12 cellular contexts compared by ENCODE assay signal in the genomic region with DNA sequence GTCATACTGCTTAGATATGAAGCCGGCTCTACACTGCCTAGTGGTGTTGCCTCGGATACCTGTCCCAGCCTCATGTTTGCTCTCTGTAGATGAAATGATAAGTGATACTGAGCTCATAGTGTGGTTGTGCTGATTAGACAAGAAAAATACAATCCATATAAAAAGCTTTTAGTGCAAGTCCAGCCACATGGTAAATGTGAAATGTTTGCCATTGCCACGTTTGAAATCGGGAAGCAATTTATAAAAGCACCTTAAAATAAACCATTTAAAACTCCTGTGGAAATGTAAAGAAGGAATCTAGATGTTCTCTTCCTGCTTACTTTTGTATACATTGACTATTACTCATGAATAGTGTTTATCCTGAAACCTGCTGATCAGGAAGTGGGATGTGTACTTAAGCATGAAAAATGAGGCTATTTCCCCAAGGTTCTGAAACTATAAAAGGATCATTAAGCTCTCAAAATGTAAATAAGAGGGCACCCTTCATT. TPM values are rescaled to one million over a fixed set of nuclear protein-coding genes. Genes with fewer than 3 reads are reported as not detected.
DNase-seq lines count a peak whose midpoint lies in the region; ATAC-seq and TF ChIP-seq lines count a peak whose summit lies in the region.
"Had no signal": no experiment of that assay in that cellular context is flagged by ENCODE, and none has a peak within 500 bp of the region (broad histone marks: within the 10 kb centered on the region; RNA-seq: fewer than 3 reads in every experiment).

No MANE protein-coding gene starts in this region.

- ATAC-seq in RWPE2 (ENCODE audit: low read depth), result peak; percentile 84
- peak; percentile 22 for ATAC-seq in left lung
- ATAC-seq in HG02642 (IDR thresholded peaks at IDR 0.05; ENCODE audit: poor library complexity, unreplicated experiment), result no peak

- H3K36me3 ChIP-seq in RWPE2 (ENCODE audit: low read depth) (no peaks in the 10 kb centered on the region), left lung (no peaks in the 10 kb centered on the region)
- H3K36me3 ChIP-seq: thyroid gland had no signal

- H3K9me3 ChIP-seq in RWPE2 (ENCODE audit: severe bottlenecking), result peaks cover 2% of the 10 kb centered on the region
- H3K9me3 ChIP-seq in left lung, result no peaks in the 10 kb centered on the region
- H3K9me3 ChIP-seq: thyroid gland had no signal

- H3K4me1 Mint-ChIP-seq in activated naive CD4-positive, alpha-beta T cell treated with anti-CD3 and anti-CD28 coated beads for 36 hours (ENCODE audit: low read depth), result no peaks in the 10 kb centered on the region
- H3K4me1 Mint-ChIP-seq: activated naive CD4-positive, alpha-beta T cell treated with anti-CD3 and anti-CD28 coated beads, Interleukin-2, amount 50 U/mL, for 24 hours had no signal

- no peak overlapping the region for H3K27ac Mint-ChIP-seq in activated naive CD4-positive, alpha-beta T cell treated with anti-CD3 and anti-CD28 coated beads for 36 hours
- H3K27ac Mint-ChIP-seq: activated naive CD4-positive, alpha-beta T cell treated with anti-CD3 and anti-CD28 coated beads, Interleukin-2, amount 50 U/mL, for 24 hours had no signal

- H3K27me3 Mint-ChIP-seq in activated naive CD4-positive, alpha-beta T cell treated with anti-CD3 and anti-CD28 coated beads for 36 hours (ENCODE audit: low read depth), result no peaks in the 10 kb centered on the region

- H3K27ac ChIP-seq in RWPE2 (ENCODE audit: poor library complexity, severe bottlenecking), result peak overlapping the region; percentile 29
- H3K27ac ChIP-seq in left lung, result no peak overlapping the region
- H3K27ac ChIP-seq: thyroid gland had no signal

- H3K4me3 Mint-ChIP-seq in activated naive CD4-positive, alpha-beta T cell treated with anti-CD3 and anti-CD28 coated beads for 36 hours, result no peak overlapping the region
- H3K4me3 Mint-ChIP-seq: activated naive CD4-positive, alpha-beta T cell treated with anti-CD3 and anti-CD28 coated beads, Interleukin-2, amount 50 U/mL, for 24 hours had no signal

- intact Hi-C loops in left lung (cut with DNase I), result no loop called here
- intact Hi-C loops in activated naive CD4-positive, alpha-beta T cell treated with anti-CD3 and anti-CD28 coated beads for 36 hours (cut with micrococcal nuclease), result no loop called here

- no peaks in the 10 kb centered on the region for H3K27me3 ChIP-seq in RWPE2 (ENCODE audit: insufficient read depth, poor library complexity, severe bottlenecking)
- H3K27me3 ChIP-seq in left lung, result no peaks in the 10 kb centered on the region
- H3K27me3 ChIP-seq: thyroid gland had no signal

- H3K9me3 Mint-ChIP-seq in activated naive CD4-positive, alpha-beta T cell treated with anti-CD3 and anti-CD28 coated beads for 36 hours, result no peaks in the 10 kb centered on the region
- H3K9me3 Mint-ChIP-seq: activated naive CD4-positive, alpha-beta T cell treated with anti-CD3 and anti-CD28 coated beads, Interleukin-2, amount 50 U/mL, for 24 hours had no signal

- POLR2A ChIA-PET in HEK293T (lab: Yijun Ruan, JAX), result no interaction called here

- CTCF ChIA-PET in activated naive CD4-positive, alpha-beta T cell treated with anti-CD3 and anti-CD28 coated beads for 36 hours (lab: Charles Lee), result interaction anchor here (0.6 kb wide), 1 partner anchor 118 kb away, joined by 5 read pairs; no protein-coding TSS in a partner anchor
- CTCF ChIA-PET in HEK293T (lab: Yijun Ruan, JAX), result no interaction called here

- peaks cover 16% of the 10 kb centered on the region for H3K4me1 ChIP-seq in RWPE2 (ENCODE audit: insufficient read depth, poor library complexity, severe bottlenecking)
- H3K4me1 ChIP-seq in left lung, result no peaks in the 10 kb centered on the region
- H3K4me1 ChIP-seq: thyroid gland had no signal

- DNase-seq in DMS53 treated with DMSO at 0.1 percent for 48 hours (lab: John Stamatoyannopoulos, UW; ENCODE audit: unreplicated experiment), result peak; percentile 95
- peak; percentile 44 for DNase-seq in NCI-H1436 (lab: John Stamatoyannopoulos, UW)
- DNase-seq in RWPE2 (ENCODE audit: low spot score), result no peak
- no peak for DNase-seq in left lung
- no peak for DNase-seq in effector CD4-positive, alpha-beta T cell
- no peak for DNase-seq in activated naive CD4-positive, alpha-beta T cell treated with anti-CD3 and anti-CD28 coated beads for 36 hours
- no peak for DNase-seq in HEK293T (ENCODE audit: extremely low spot score)
- DNase-seq: activated CD4-positive, alpha-beta T cell treated with anti-CD3 and anti-CD28 coated beads, Interleukin-2, amount 50 U/mL, for 4 hours; thyroid gland had no signal

- TF ChIP-seq CTCF in RWPE2 (IDR thresholded peaks at IDR 0.05; ENCODE audit: poor library complexity, severe bottlenecking) (no peak), left lung (IDR thresholded peaks at IDR 0.05) (no peak)

- no peaks in the 10 kb centered on the region for H3K36me3 Mint-ChIP-seq in activated naive CD4-positive, alpha-beta T cell treated with anti-CD3 and anti-CD28 coated beads for 36 hours (ENCODE audit: low read depth)
- H3K36me3 Mint-ChIP-seq: activated naive CD4-positive, alpha-beta T cell treated with anti-CD3 and anti-CD28 coated beads, Interleukin-2, amount 50 U/mL, for 24 hours had no signal

- H3K4me3 ChIP-seq in RWPE2 (ENCODE audit: severe bottlenecking) (no peak overlapping the region), left lung (no peak overlapping the region)
- H3K4me3 ChIP-seq: thyroid gland had no signal

TF ChIP-seq in HEK293T, 16 proteins besides CTCF, POLR2A, EP300 and RAD21:
- TF ChIP-seq SP1 (IDR thresholded peaks at IDR 0.05) (no peak), NFRKB (IDR thresholded peaks at IDR 0.05) (no peak), CTBP1 (IDR thresholded peaks at IDR 0.05; ENCODE audit: borderline replicate concordance) (no peak), FOXK2 (IDR thresholded peaks at IDR 0.05) (no peak), FOXA1 (IDR thresholded peaks at IDR 0.05) (no peak)
TF ChIP-seq in HEK293T: peak in this region for 0.

RNA-seq across cellular contexts. Expression of gene PBOV1, which starts 13.2 kb away (rescaled TPM):
- total RNA-seq in left lung, result not detected
- total RNA-seq in activated naive CD4-positive, alpha-beta T cell treated with anti-CD3 and anti-CD28 coated beads for 36 hours, result not detected
- total RNA-seq: NCI-H460, thyroid gland had no signal

Comparison
In these comparisons a context has a peak if more than half of its experiments do, and no peak if none do; other contexts are left out.
1. DNase-seq: peak in DMS53 treated with DMSO at 0.1 percent for 48 hours (single experiment) and NCI-H1436 (single experiment); none in RWPE2 (single experiment), left lung (0 of 2), effector CD4-positive, alpha-beta T cell (single experiment), activated naive CD4-positive, alpha-beta T cell treated with anti-CD3 and anti-CD28 coated beads for 36 hours (single experiment) and HEK293T (single experiment).